Comparison of ENCODE assay signal across 1 cellular context in genomic region chr12:54132979-54133378, GRCh38.
TF ChIP-seq lines count a peak whose summit lies in the region.

No MANE protein-coding gene starts in this region.

TF ChIP-seq in HepG2, 621 proteins besides CTCF, POLR2A, EP300 and RAD21:
- TF ChIP-seq TRAFD1 (CRISPR knock-in tag; IDR thresholded peaks at IDR 0.05; ENCODE audit: borderline replicate concordance) (no peak), PLSCR1 (CRISPR knock-in tag; IDR thresholded peaks at IDR 0.05; ENCODE audit: borderline replicate concordance) (no peak), ZNF33A (CRISPR knock-in tag; IDR thresholded peaks at IDR 0.05; ENCODE audit: borderline replicate concordance) (no peak), MYNN (CRISPR knock-in tag; IDR thresholded peaks at IDR 0.05; ENCODE audit: low read depth) (no peak), SMARCE1 (IDR thresholded peaks at IDR 0.05; ENCODE audit: borderline replicate concordance) (no peak), PAXIP1 (CRISPR knock-in tag; conservative IDR thresholded peaks at IDR 0.05) (no peak), ZNF775 (CRISPR knock-in tag; IDR thresholded peaks at IDR 0.05; ENCODE audit: borderline replicate concordance) (no peak)
TF ChIP-seq in HepG2: peak in this region for 0.
